In the genomic region with DNA sequence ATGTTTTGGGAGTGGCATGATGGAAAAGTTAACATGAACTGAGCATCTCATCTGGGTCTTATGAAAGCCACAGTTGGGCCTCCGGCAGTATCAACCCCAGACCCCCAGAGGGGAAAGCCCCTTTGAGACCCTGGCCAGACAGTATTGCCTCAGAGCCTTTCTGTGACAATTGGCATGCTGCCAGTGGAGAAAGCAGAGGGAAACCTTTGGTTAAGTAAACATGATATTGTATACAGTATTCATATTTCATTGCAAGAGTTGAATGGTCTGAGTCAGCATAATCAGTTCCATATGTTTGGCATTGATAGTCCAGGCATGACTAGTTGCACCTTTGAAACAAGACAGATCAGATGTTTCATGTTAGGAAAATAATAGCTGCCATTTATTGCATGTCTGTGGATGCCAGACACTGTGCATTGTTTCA, we compare ENCODE assay signal across 1 cellular context.
TF ChIP-seq lines count a peak whose summit lies in the region.

No MANE protein-coding gene starts in this region.

TF ChIP-seq in SK-N-SH, 30 proteins besides CTCF, POLR2A, EP300 and RAD21 (continued from another document):
- TF ChIP-seq, protein P1, sequence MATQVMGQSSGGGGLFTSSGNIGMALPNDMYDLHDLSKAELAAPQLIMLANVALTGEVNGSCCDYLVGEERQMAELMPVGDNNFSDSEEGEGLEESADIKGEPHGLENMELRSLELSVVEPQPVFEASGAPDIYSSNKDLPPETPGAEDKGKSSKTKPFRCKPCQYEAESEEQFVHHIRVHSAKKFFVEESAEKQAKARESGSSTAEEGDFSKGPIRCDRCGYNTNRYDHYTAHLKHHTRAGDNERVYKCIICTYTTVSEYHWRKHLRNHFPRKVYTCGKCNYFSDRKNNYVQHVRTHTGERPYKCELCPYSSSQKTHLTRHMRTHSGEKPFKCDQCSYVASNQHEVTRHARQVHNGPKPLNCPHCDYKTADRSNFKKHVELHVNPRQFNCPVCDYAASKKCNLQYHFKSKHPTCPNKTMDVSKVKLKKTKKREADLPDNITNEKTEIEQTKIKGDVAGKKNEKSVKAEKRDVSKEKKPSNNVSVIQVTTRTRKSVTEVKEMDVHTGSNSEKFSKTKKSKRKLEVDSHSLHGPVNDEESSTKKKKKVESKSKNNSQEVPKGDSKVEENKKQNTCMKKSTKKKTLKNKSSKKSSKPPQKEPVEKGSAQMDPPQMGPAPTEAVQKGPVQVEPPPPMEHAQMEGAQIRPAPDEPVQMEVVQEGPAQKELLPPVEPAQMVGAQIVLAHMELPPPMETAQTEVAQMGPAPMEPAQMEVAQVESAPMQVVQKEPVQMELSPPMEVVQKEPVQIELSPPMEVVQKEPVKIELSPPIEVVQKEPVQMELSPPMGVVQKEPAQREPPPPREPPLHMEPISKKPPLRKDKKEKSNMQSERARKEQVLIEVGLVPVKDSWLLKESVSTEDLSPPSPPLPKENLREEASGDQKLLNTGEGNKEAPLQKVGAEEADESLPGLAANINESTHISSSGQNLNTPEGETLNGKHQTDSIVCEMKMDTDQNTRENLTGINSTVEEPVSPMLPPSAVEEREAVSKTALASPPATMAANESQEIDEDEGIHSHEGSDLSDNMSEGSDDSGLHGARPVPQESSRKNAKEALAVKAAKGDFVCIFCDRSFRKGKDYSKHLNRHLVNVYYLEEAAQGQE (IDR thresholded peaks at IDR 0.05; ENCODE audit: low read depth, low read length) = no peak
- peak; percentile 83 for TF ChIP-seq TEAD4 (IDR thresholded peaks at IDR 0.05; ENCODE audit: borderline replicate concordance, insufficient read depth)
- no peak for TF ChIP-seq GATA2 (CRISPR knock-in tag; IDR thresholded peaks at IDR 0.05)
- TF ChIP-seq FOSL2 (IDR thresholded peaks at IDR 0.05; ENCODE audit: borderline replicate concordance, low read depth) = peak; percentile 97
- peak; percentile 74; the same call in 1 of the 2 replicates for TF ChIP-seq MXI1 (IDR thresholded peaks at IDR 0.05; ENCODE audit: low read depth, low read length)
- no peak for TF ChIP-seq YY1 (IDR thresholded peaks at IDR 0.05; ENCODE audit: low read depth)
- no peak for TF ChIP-seq EZH2phosphoT487 (IDR thresholded peaks at IDR 0.05; ENCODE audit: borderline replicate concordance, low read depth)
- TF ChIP-seq, protein P2, sequence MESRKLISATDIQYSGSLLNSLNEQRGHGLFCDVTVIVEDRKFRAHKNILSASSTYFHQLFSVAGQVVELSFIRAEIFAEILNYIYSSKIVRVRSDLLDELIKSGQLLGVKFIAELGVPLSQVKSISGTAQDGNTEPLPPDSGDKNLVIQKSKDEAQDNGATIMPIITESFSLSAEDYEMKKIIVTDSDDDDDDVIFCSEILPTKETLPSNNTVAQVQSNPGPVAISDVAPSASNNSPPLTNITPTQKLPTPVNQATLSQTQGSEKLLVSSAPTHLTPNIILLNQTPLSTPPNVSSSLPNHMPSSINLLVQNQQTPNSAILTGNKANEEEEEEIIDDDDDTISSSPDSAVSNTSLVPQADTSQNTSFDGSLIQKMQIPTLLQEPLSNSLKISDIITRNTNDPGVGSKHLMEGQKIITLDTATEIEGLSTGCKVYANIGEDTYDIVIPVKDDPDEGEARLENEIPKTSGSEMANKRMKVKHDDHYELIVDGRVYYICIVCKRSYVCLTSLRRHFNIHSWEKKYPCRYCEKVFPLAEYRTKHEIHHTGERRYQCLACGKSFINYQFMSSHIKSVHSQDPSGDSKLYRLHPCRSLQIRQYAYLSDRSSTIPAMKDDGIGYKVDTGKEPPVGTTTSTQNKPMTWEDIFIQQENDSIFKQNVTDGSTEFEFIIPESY (IDR thresholded peaks at IDR 0.05; ENCODE audit: borderline replicate concordance, low read depth) = peak; percentile 91
- peak; percentile 63 for TF ChIP-seq FOXJ3 (CRISPR knock-in tag; IDR thresholded peaks at IDR 0.05)
- peak; percentile 96 for TF ChIP-seq RXRA (IDR thresholded peaks at IDR 0.05; ENCODE audit: borderline replicate concordance, low read depth)
- peak; percentile 92 for TF ChIP-seq JUND (IDR thresholded peaks at IDR 0.05)
- no peak for TF ChIP-seq SMC3 (IDR thresholded peaks at IDR 0.05; ENCODE audit: low read depth, low read length)
- peak; percentile 97 for TF ChIP-seq POLR2AphosphoS5 (IDR thresholded peaks at IDR 0.05; ENCODE audit: low read depth, low read length)
- no peak for TF ChIP-seq RFX5 (IDR thresholded peaks at IDR 0.05; ENCODE audit: low read length)
- TF ChIP-seq, protein P3, sequence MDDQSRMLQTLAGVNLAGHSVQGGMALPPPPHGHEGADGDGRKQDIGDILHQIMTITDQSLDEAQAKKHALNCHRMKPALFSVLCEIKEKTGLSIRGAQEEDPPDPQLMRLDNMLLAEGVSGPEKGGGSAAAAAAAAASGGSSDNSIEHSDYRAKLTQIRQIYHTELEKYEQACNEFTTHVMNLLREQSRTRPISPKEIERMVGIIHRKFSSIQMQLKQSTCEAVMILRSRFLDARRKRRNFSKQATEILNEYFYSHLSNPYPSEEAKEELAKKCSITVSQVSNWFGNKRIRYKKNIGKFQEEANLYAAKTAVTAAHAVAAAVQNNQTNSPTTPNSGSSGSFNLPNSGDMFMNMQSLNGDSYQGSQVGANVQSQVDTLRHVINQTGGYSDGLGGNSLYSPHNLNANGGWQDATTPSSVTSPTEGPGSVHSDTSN (IDR thresholded peaks at IDR 0.05) = peak; percentile 93
- TF ChIP-seq CHD2 (IDR thresholded peaks at IDR 0.05; ENCODE audit: low read length, partially characterized antibody) = peak; percentile 66
- TF ChIP-seq NRF1 (IDR thresholded peaks at IDR 0.05; ENCODE audit: low read depth, low read length) = no peak
TF ChIP-seq in SK-N-SH: peak in this region for 15.
